In genomic region chr11:21659961-21660360, GRCh38 we compare ENCODE assay signal across 26 cellular contexts.
"Had no signal": no experiment of that assay in that cellular context is flagged by ENCODE, and none has a peak within 500 bp of the region (broad histone marks: within the 10 kb centered on the region; RNA-seq: fewer than 3 reads in every experiment).

No MANE protein-coding gene starts in this region.

- H3K4me1 Mint-ChIP-seq: naive thymus-derived CD8-positive, alpha-beta T cell; nephron; stimulated activated memory B cell treated with anti-CD40 and anti-IgM and Interleukin-4, amounts not matched to agents 10 μg/mL and 1 μg/mL and 100 μg/mL, for 72 hours; stimulated activated naive CD8-positive, alpha-beta T cell treated with anti-CD3 and anti-CD28 coated beads, Interleukin-15, amount 100 ng/mL, for 72 hours had no signal

- H3K27ac ChIP-seq: lower lobe of right lung, ovary, right atrium auricular region, right lobe of liver, testis, thyroid gland, transverse colon, upper lobe of left lung, vagina had no signal

- H3K4me3 Mint-ChIP-seq: naive thymus-derived CD8-positive, alpha-beta T cell; nephron; stimulated activated memory B cell treated with anti-CD40 and anti-IgM and Interleukin-4, amounts not matched to agents 10 μg/mL and 1 μg/mL and 100 μg/mL, for 72 hours; stimulated activated naive CD8-positive, alpha-beta T cell treated with anti-CD3 and anti-CD28 coated beads, Interleukin-15, amount 100 ng/mL, for 72 hours had no signal

- DNase-seq: hippocampal formation; kidney glomerular epithelial cell; left cardiac atrium; lower lobe of right lung; mammary epithelial cell; mesenchymal stem cell; naive thymus-derived CD8-positive, alpha-beta T cell; ovary; right lobe of liver; stimulated activated CD4-positive, alpha-beta T cell treated with anti-CD3 and anti-CD28 coated beads, Interleukin-1b, Interleukin-23, amount 100 ng/mL, for 48 hours; stimulated activated CD4-positive, alpha-beta T cell treated with anti-CD3 and anti-CD28 coated beads, Interleukin-2, amount 100 ng/mL, for 48 hours; stimulated activated CD4-positive, alpha-beta T cell treated with anti-CD3 and anti-CD28 coated beads, Interleukin-4, amount 100 ng/mL, for 4 hours; stimulated activated CD8-positive, alpha-beta memory T cell treated with anti-CD3 and anti-CD28 coated beads, Interleukin-4, amount 100 ng/mL, for 48 hours; stimulated activated naive CD4-positive, alpha-beta T cell treated with Interleukin-2 at 50 U/mL for 16 hours; stimulated activated naive CD8-positive, alpha-beta T cell treated with anti-CD3 and anti-CD28 coated beads, Interleukin-15, amount 100 ng/mL, for 72 hours; testis; thyroid gland; transverse colon; upper lobe of left lung had no signal

- H3K27me3 ChIP-seq: ovary, right atrium auricular region, right lobe of liver, testis, thyroid gland, transverse colon, upper lobe of left lung, vagina had no signal

- H3K9me3 Mint-ChIP-seq: nephron had no signal

- H3K36me3 Mint-ChIP-seq: stimulated activated memory B cell treated with anti-CD40 and anti-IgM and Interleukin-4, amounts not matched to agents 10 μg/mL and 1 μg/mL and 100 μg/mL, for 72 hours had no signal

- H3K4me2 ChIP-seq: smooth muscle cell had no signal

- H3K27ac Mint-ChIP-seq: naive thymus-derived CD8-positive, alpha-beta T cell; nephron; progenitor cell of endocrine pancreas; stimulated activated memory B cell treated with anti-CD40 and anti-IgM and Interleukin-4, amounts not matched to agents 10 μg/mL and 1 μg/mL and 100 μg/mL, for 72 hours; stimulated activated naive CD8-positive, alpha-beta T cell treated with anti-CD3 and anti-CD28 coated beads, Interleukin-15, amount 100 ng/mL, for 72 hours had no signal

- H3K36me3 ChIP-seq: lower lobe of right lung, ovary, right atrium auricular region, right lobe of liver, thyroid gland, transverse colon, upper lobe of left lung, vagina had no signal

- H3K4me1 ChIP-seq: lower lobe of right lung, right atrium auricular region, right lobe of liver, testis, thyroid gland, transverse colon, upper lobe of left lung, vagina had no signal

- H3K27me3 Mint-ChIP-seq: naive thymus-derived CD8-positive, alpha-beta T cell; progenitor cell of endocrine pancreas; stimulated activated memory B cell treated with anti-CD40 and anti-IgM and Interleukin-4, amounts not matched to agents 10 μg/mL and 1 μg/mL and 100 μg/mL, for 72 hours; stimulated activated naive CD8-positive, alpha-beta T cell treated with anti-CD3 and anti-CD28 coated beads, Interleukin-15, amount 100 ng/mL, for 72 hours had no signal

- ATAC-seq: left cardiac atrium; left lobe of liver; lower lobe of right lung; naive thymus-derived CD8-positive, alpha-beta T cell; right lobe of liver; stimulated activated memory B cell treated with anti-CD40 and anti-IgM and Interleukin-4, amounts not matched to agents 10 μg/mL and 1 μg/mL and 100 μg/mL, for 72 hours; stimulated activated naive CD8-positive, alpha-beta T cell treated with anti-CD3 and anti-CD28 coated beads, Interleukin-15, amount 100 ng/mL, for 72 hours had no signal

- H3K4me3 ChIP-seq: lower lobe of right lung, ovary, right atrium auricular region, right lobe of liver, smooth muscle cell, testis, thyroid gland, transverse colon, upper lobe of left lung, vagina had no signal
